1 cellular context compared by ENCODE assay signal in the genomic region with DNA sequence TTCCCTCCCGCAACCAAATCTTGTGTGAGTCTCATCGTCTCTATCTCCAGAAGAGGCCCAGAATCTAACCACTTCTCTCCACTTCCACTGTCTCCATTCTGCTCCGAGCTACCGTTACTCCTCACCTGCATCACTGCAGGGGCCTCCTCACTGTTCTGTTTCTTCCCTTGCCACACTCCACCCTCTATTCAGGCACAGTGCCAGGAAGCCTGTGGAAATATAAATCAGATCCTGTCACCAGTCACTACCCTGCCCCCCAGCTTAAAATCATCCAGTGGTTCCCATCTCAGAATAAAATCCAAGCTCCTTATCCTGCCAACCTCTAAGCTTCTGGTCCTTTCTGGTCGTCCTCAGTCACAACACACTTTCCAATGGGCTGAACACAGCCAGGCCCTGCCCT.
TF ChIP-seq lines count a peak whose summit lies in the region.

No MANE protein-coding gene starts in this region.

TF ChIP-seq in HCT116, 20 proteins besides CTCF, POLR2A, EP300 and RAD21:
- no peak for TF ChIP-seq POLR2AphosphoS5 (IDR thresholded peaks at IDR 0.05; ENCODE audit: low read depth, low read length)
- TF ChIP-seq SIN3A (IDR thresholded peaks at IDR 0.05; ENCODE audit: low read depth), result no peak
- TF ChIP-seq ELF1 (IDR thresholded peaks at IDR 0.05; ENCODE audit: borderline replicate concordance, low read depth), result no peak
- TF ChIP-seq ZNF274 (IDR thresholded peaks at IDR 0.05; ENCODE audit: low read depth, low read length), result no peak
- no peak for TF ChIP-seq YY1 (IDR thresholded peaks at IDR 0.05; ENCODE audit: extremely low read depth, insufficient replicate concordance, low read depth, low read length)
- TF ChIP-seq EZH2 (IDR thresholded peaks at IDR 0.05), result no peak
- no peak for TF ChIP-seq ZFX (IDR thresholded peaks at IDR 0.05)
- no peak for TF ChIP-seq CEBPB (IDR thresholded peaks at IDR 0.05; ENCODE audit: low read depth)
- TF ChIP-seq SP1 (IDR thresholded peaks at IDR 0.05; ENCODE audit: low read depth), result no peak
- no peak for TF ChIP-seq TCF7L2 (IDR thresholded peaks at IDR 0.05; ENCODE audit: borderline replicate concordance, extremely low read depth, insufficient read depth, insufficient read length)
- no peak for TF ChIP-seq MAX (IDR thresholded peaks at IDR 0.05)
- TF ChIP-seq EZH2phosphoT487 (IDR thresholded peaks at IDR 0.05; ENCODE audit: borderline replicate concordance), result no peak
- no peak for TF ChIP-seq FOSL1 (IDR thresholded peaks at IDR 0.05; ENCODE audit: low read depth)
- TF ChIP-seq SRF (IDR thresholded peaks at IDR 0.05; ENCODE audit: low read depth), result no peak
- TF ChIP-seq, protein P1, sequence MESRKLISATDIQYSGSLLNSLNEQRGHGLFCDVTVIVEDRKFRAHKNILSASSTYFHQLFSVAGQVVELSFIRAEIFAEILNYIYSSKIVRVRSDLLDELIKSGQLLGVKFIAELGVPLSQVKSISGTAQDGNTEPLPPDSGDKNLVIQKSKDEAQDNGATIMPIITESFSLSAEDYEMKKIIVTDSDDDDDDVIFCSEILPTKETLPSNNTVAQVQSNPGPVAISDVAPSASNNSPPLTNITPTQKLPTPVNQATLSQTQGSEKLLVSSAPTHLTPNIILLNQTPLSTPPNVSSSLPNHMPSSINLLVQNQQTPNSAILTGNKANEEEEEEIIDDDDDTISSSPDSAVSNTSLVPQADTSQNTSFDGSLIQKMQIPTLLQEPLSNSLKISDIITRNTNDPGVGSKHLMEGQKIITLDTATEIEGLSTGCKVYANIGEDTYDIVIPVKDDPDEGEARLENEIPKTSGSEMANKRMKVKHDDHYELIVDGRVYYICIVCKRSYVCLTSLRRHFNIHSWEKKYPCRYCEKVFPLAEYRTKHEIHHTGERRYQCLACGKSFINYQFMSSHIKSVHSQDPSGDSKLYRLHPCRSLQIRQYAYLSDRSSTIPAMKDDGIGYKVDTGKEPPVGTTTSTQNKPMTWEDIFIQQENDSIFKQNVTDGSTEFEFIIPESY (IDR thresholded peaks at IDR 0.05; ENCODE audit: extremely low read depth, insufficient replicate concordance, low read length), result no peak
